24 cellular contexts compared by ENCODE assay signal in genomic region chr2:238879621-238880377, GRCh38. TPM values are rescaled to one million over a fixed set of nuclear protein-coding genes. Genes with fewer than 3 reads are reported as not detected.
DNase-seq lines count a peak whose midpoint lies in the region; ATAC-seq, FAIRE-seq and TF ChIP-seq lines count a peak whose summit lies in the region.
"Had no signal": no experiment of that assay in that cellular context is flagged by ENCODE, and none has a peak within 500 bp of the region (broad histone marks: within the 10 kb centered on the region; RNA-seq: fewer than 3 reads in every experiment).

No MANE protein-coding gene starts in this region.

- H3K27me3 ChIP-seq in GM12878 (replicated peaks in 1 of 2; ENCODE audit: control insufficient read depth in 2 of 2, insufficient read depth in 2 of 2, low read length in 1 of 2) (no peaks in the 10 kb centered on the region; a peak in 1 of 4 replicates), prostate gland (replicated peaks; ENCODE audit: insufficient read depth) (no peaks in the 10 kb centered on the region), breast epithelium (no peaks in the 10 kb centered on the region)

- H3K27ac ChIP-seq in GM12878 (ENCODE audit: control insufficient read depth, insufficient read depth): no peak overlapping the region
- H3K27ac ChIP-seq in prostate gland: no peak overlapping the region
- H3K27ac ChIP-seq in breast epithelium: no peak overlapping the region
- H3K27ac ChIP-seq: C4-2B, esophagus squamous epithelium had no signal

- no TSS peak for BruUV-seq in GM12878 (replicated peaks; lab: Mats Ljungman, UMichigan)

- DNase-seq in activated CD8-positive, alpha-beta memory T cell treated with anti-CD3 and anti-CD28 coated beads, Interleukin-2, amount 10 ng/mL, durations not matched to agents 7 days and 5 days: no peak
- DNase-seq in activated CD8-positive, alpha-beta memory T cell treated with anti-CD3 and anti-CD28 coated beads, Interleukin-2, amount 50 U/mL, for 48 hours: no peak
- DNase-seq in NOMO-1 (lab: John Stamatoyannopoulos, UW; ENCODE audit: unreplicated experiment in 2 of 2) (peak; percentile 36 to 37), GM12878 (ENCODE audit: low read depth, low spot score) (no peak), prostate gland (ENCODE audit: low spot score) (no peak), NCI-H1417 (lab: John Stamatoyannopoulos, UW) (no peak), breast epithelium (ENCODE audit: low spot score in 2 of 2) (no peak)
- DNase-seq in stimulated activated naive CD8-positive, alpha-beta T cell treated with anti-CD3 and anti-CD28 coated beads, Interleukin-15, Interleukin-2, amounts not matched to agents 100 U/mL and 50 U/mL, for 24 hours: no peak
- DNase-seq: ACHN; aorta; effector memory CD8-positive, alpha-beta T cell; esophagus squamous epithelium; GDM1; mesenchymal stem cell; NCI-H1048; NCI-H2081; NCI-H524; SIG-M5; substantia nigra had no signal

- H3K9ac ChIP-seq in GM12878 (ENCODE audit: control insufficient read depth, insufficient read depth, low read length): no peak overlapping the region

- H3K9me3 Mint-ChIP-seq in activated CD8-positive, alpha-beta memory T cell treated with anti-CD3 and anti-CD28 coated beads, Interleukin-2, amount 10 ng/mL, durations not matched to agents 7 days and 5 days (ENCODE audit: low read depth): no peaks in the 10 kb centered on the region
- H3K9me3 Mint-ChIP-seq: effector memory CD8-positive, alpha-beta T cell; T-helper 1 cell treated with Interleukin-12 subunit alpha and Interleukin-12 subunit beta and Interleukin-4 antibody, amounts not matched to agents 30 μg/mL and 1 μg/mL, for 36 hours had no signal

- no peak overlapping the region for H3K4me2 ChIP-seq in GM12878 (ENCODE audit: control insufficient read depth, insufficient read depth)

- WGBS in GM12878 (ENCODE audit: insufficient coverage, insufficient replicate concordance, low lambda C conversion rate, missing lambda C conversion rate): 0% methylated on average over 4 of the region's 4 CpGs
- WGBS in prostate gland: 90% methylated on average over 4 of the region's 4 CpGs

- RAD21 ChIA-PET in GM12878 (lab: Charles Lee; ENCODE audit: unreplicated experiment): no interaction called here

- in situ Hi-C loops in GM12878 (cut with MboI): no loop called here

- H3K4me3 ChIP-seq in GM12878 (no peak overlapping the region), prostate gland (no peak overlapping the region), breast epithelium (no peak overlapping the region)
- H3K4me3 ChIP-seq: esophagus squamous epithelium had no signal

- no peak for TF ChIP-seq RAD21 in GM12878 (IDR thresholded peaks at IDR 0.05; ENCODE audit: insufficient read depth, low read depth, low read length)

- no peaks in the 10 kb centered on the region for H3K4me1 ChIP-seq in GM12878 (ENCODE audit: control insufficient read depth, insufficient read depth, low read length)
- H3K4me1 ChIP-seq in prostate gland (replicated peaks): no peaks in the 10 kb centered on the region
- no peaks in the 10 kb centered on the region for H3K4me1 ChIP-seq in breast epithelium

- intact Hi-C loops in GM12878 (cut with micrococcal nuclease; ENCODE audit: unreplicated experiment): no loop called here
- intact Hi-C loops in prostate gland (cut with DNase I): no loop called here
- intact Hi-C loops in breast epithelium (cut with DNase I; ENCODE audit: low total_unique reads): no loop called here

- SMC1A ChIA-PET in GM12878 (lab: Charles Lee; ENCODE audit: uncharacterized antibody, unreplicated experiment): no interaction called here

- H3K79me2 ChIP-seq in GM12878 (ENCODE audit: control insufficient read depth, insufficient read depth, low read length): no peaks in the 10 kb centered on the region

- H4K20me1 ChIP-seq in GM12878 (ENCODE audit: control insufficient read depth, insufficient read depth): no peaks in the 10 kb centered on the region

- H3K36me3 Mint-ChIP-seq in activated CD8-positive, alpha-beta memory T cell treated with anti-CD3 and anti-CD28 coated beads, Interleukin-2, amount 10 ng/mL, durations not matched to agents 7 days and 5 days: no peaks in the 10 kb centered on the region

- H3K36me3 ChIP-seq in GM12878 (ENCODE audit: control insufficient read depth in 2 of 2, insufficient read depth in 2 of 2, low read length in 1 of 2) (no peaks in the 10 kb centered on the region), prostate gland (no peaks in the 10 kb centered on the region), breast epithelium (no peaks in the 10 kb centered on the region)
- H3K36me3 ChIP-seq: esophagus squamous epithelium had no signal

- H3K27ac Mint-ChIP-seq in activated CD8-positive, alpha-beta memory T cell treated with anti-CD3 and anti-CD28 coated beads, Interleukin-2, amount 10 ng/mL, durations not matched to agents 7 days and 5 days: no peak overlapping the region
- H3K27ac Mint-ChIP-seq: effector memory CD8-positive, alpha-beta T cell; naive thymus-derived CD8-positive, alpha-beta T cell; T-helper 1 cell treated with Interleukin-12 subunit alpha and Interleukin-12 subunit beta and Interleukin-4 antibody, amounts not matched to agents 30 μg/mL and 1 μg/mL, for 36 hours had no signal

- POLR2A ChIA-PET in GM12878 (lab: Charles Lee): no interaction called here

- no peak for TF ChIP-seq EP300 in GM12878 (IDR thresholded peaks at IDR 0.05; ENCODE audit: borderline replicate concordance in 1 of 2, control insufficient read depth in 1 of 2, low read depth in 2 of 2, low read length in 2 of 2)

- no peak overlapping the region for H2AFZ ChIP-seq in GM12878 (ENCODE audit: control insufficient read depth, low read depth, low read length)

- H3K4me1 Mint-ChIP-seq in activated CD8-positive, alpha-beta memory T cell treated with anti-CD3 and anti-CD28 coated beads, Interleukin-2, amount 10 ng/mL, durations not matched to agents 7 days and 5 days: no peaks in the 10 kb centered on the region
- H3K4me1 Mint-ChIP-seq: naive thymus-derived CD8-positive, alpha-beta T cell had no signal

- TF ChIP-seq POLR2A in GM12878 (IDR thresholded peaks at IDR 0.05; ENCODE audit: low read depth, low read length) (no peak), prostate gland (IDR thresholded peaks at IDR 0.05) (no peak), breast epithelium (IDR thresholded peaks at IDR 0.05) (no peak)

- TF ChIP-seq CTCF in GM12878 (IDR thresholded peaks at IDR 0.05 in 2 of 3, conservative IDR thresholded peaks at IDR 0.05 in 1 of 3; ENCODE audit: control insufficient read depth in 2 of 3, extremely low read depth in 1 of 3, insufficient read depth in 1 of 3, low read depth in 3 of 3, low read length in 3 of 3) (no peak), prostate gland (IDR thresholded peaks at IDR 0.05) (no peak), breast epithelium (IDR thresholded peaks at IDR 0.05) (no peak)

- H3K9me3 ChIP-seq in GM12878 (replicated peaks; ENCODE audit: control insufficient read depth, insufficient read depth, low read length) (no peaks in the 10 kb centered on the region), prostate gland (no peaks in the 10 kb centered on the region), breast epithelium (no peaks in the 10 kb centered on the region)
- H3K9me3 ChIP-seq: esophagus squamous epithelium had no signal

- CTCF ChIA-PET in activated CD8-positive, alpha-beta memory T cell treated with anti-CD3 and anti-CD28 coated beads, Interleukin-2, amount 10 ng/mL, durations not matched to agents 7 days and 5 days (lab: Charles Lee): no interaction called here
- CTCF ChIA-PET in GM12878 (lab: Yijun Ruan, JAX): no interaction called here

- no peak overlapping the region for H3K4me3 Mint-ChIP-seq in activated CD8-positive, alpha-beta memory T cell treated with anti-CD3 and anti-CD28 coated beads, Interleukin-2, amount 10 ng/mL, durations not matched to agents 7 days and 5 days
- H3K4me3 Mint-ChIP-seq: effector memory CD8-positive, alpha-beta T cell; naive thymus-derived CD8-positive, alpha-beta T cell; T-helper 1 cell treated with Interleukin-12 subunit alpha and Interleukin-12 subunit beta and Interleukin-4 antibody, amounts not matched to agents 30 μg/mL and 1 μg/mL, for 36 hours had no signal

- ATAC-seq in activated CD8-positive, alpha-beta memory T cell treated with anti-CD3 and anti-CD28 coated beads, Interleukin-2, amount 10 ng/mL, durations not matched to agents 7 days and 5 days: peak; percentile 20
- no peak for ATAC-seq in GM12878
- peak; percentile 53 for ATAC-seq in stimulated activated naive CD8-positive, alpha-beta T cell treated with anti-CD3 and anti-CD28 coated beads, Interleukin-15, Interleukin-2, amounts not matched to agents 100 U/mL and 50 U/mL, for 24 hours
- ATAC-seq: effector memory CD8-positive, alpha-beta T cell; naive thymus-derived CD8-positive, alpha-beta T cell had no signal

- H3K27me3 Mint-ChIP-seq in activated CD8-positive, alpha-beta memory T cell treated with anti-CD3 and anti-CD28 coated beads, Interleukin-2, amount 10 ng/mL, durations not matched to agents 7 days and 5 days: peaks cover 3% of the 10 kb centered on the region

- peak; percentile 65 for FAIRE-seq in GM12878 (lab: Jason Lieb, UNC)

TF ChIP-seq in GM12878, 131 proteins besides CTCF, POLR2A, EP300 and RAD21 (continues in another document):
- TF ChIP-seq HDAC6 (IDR thresholded peaks at IDR 0.05; ENCODE audit: unreplicated experiment) (no peak), ZNF217 (IDR thresholded peaks at IDR 0.05) (no peak), CREM (IDR thresholded peaks at IDR 0.05; ENCODE audit: low read depth) (no peak), YBX1 (IDR thresholded peaks at IDR 0.05) (no peak), SUPT20H (IDR thresholded peaks at IDR 0.05; ENCODE audit: borderline replicate concordance, control insufficient read depth, low read depth, low read length) (no peak)

RNA-seq across cellular contexts. Expression of gene TWIST2, which starts 31.9 kb away (rescaled TPM):
- not detected for total RNA-seq in activated CD8-positive, alpha-beta memory T cell treated with anti-CD3 and anti-CD28 coated beads, Interleukin-2, amount 10 ng/mL, durations not matched to agents 7 days and 5 days
- total RNA-seq in GM12878 (2013; cell fraction: nucleolus; rRNA removed): not detected in 2 replicates
- not detected in 2 replicates for total RNA-seq in GM12878 (2014; rRNA removed)
- not detected in 2 replicates for total RNA-seq in GM12878 (2014; rRNA removed; fragmentation: Illumina TruSeq; extraction: Trizol)
- not detected in 2 replicates for total RNA-seq in GM12878 (2021)
- polyA plus RNA-seq in GM12878 (2011; ENCODE audit: low read depth): not detected
- not detected in 2 replicates for polyA plus RNA-seq in GM12878 (2011; rRNA removed)
- not detected in 2 replicates for polyA plus RNA-seq in GM12878 (2011; cell fraction: cytosol; rRNA removed)
- not detected in 2 replicates for polyA plus RNA-seq in GM12878 (2011; cell fraction: nucleus; rRNA removed)
- polyA plus RNA-seq in GM12878 (2012): not detected in 2 replicates
- not detected in 2 replicates for polyA plus RNA-seq in GM12878 (2014; fragmentation: Illumina TruSeq; extraction: Trizol)
- polyA plus RNA-seq in GM12878 (2014; fragmentation: Nextera tagmentation; extraction: Ambion mirVana): not detected
- not detected in 2 replicates for polyA plus RNA-seq in GM12878 (2014; rRNA removed)
- not detected for polyA plus RNA-seq in GM12878 (2016; fragmentation: Nextera tagmentation; extraction: Ambion mirVana)
- not detected in 2 replicates for polyA minus RNA-seq in GM12878 (2011; rRNA and poly(A)+ RNA removed)
- polyA minus RNA-seq in GM12878 (2011; cell fraction: cytosol; rRNA and poly(A)+ RNA removed): not detected in 2 replicates
- not detected in 2 replicates for polyA minus RNA-seq in GM12878 (2011; cell fraction: nucleus; rRNA and poly(A)+ RNA removed)
- total RNA-seq in prostate gland: 10 to 100 TPM; 23.5 to 52.9 TPM
- 100 to 1,000 TPM in 2 of 3 donors, 10 to 100 TPM in 1; 38.2 to 200 (median 178) TPM for total RNA-seq in breast epithelium
- total RNA-seq: activated CD8-positive, alpha-beta memory T cell treated with anti-CD3 and anti-CD28 coated beads for 36 hours; naive thymus-derived CD8-positive, alpha-beta T cell; OCI-LY7 had no signal
- polyA plus RNA-seq: naive thymus-derived CD8-positive, alpha-beta T cell had no signal

Comparison
In these comparisons a context has a peak if more than half of its experiments do, and no peak if none do; other contexts are left out.
1. DNase-seq: peak in NOMO-1 (2 of 2); none in activated CD8-positive, alpha-beta memory T cell treated with anti-CD3 and anti-CD28 coated beads, Interleukin-2, amount 10 ng/mL, durations not matched to agents 7 days and 5 days (single experiment), activated CD8-positive, alpha-beta memory T cell treated with anti-CD3 and anti-CD28 coated beads, Interleukin-2, amount 50 U/mL, for 48 hours (single experiment), GM12878 (single experiment), stimulated activated naive CD8-positive, alpha-beta T cell treated with anti-CD3 and anti-CD28 coated beads, Interleukin-15, Interleukin-2, amounts not matched to agents 100 U/mL and 50 U/mL, for 24 hours (single experiment), prostate gland (single experiment), NCI-H1417 (0 of 3) and breast epithelium (0 of 2).
2. RNA of gene TWIST2, which starts 31.9 kb away (total RNA-seq): 38.2 to 200 TPM in breast epithelium and 23.5 to 52.9 TPM in prostate gland; not detected in activated CD8-positive, alpha-beta memory T cell treated with anti-CD3 and anti-CD28 coated beads, Interleukin-2, amount 10 ng/mL, durations not matched to agents 7 days and 5 days and not detected in GM12878; every median in the first group is over 10 times any median in the second.